ENCODE assay signal across 8 cellular contexts in the genomic region with DNA sequence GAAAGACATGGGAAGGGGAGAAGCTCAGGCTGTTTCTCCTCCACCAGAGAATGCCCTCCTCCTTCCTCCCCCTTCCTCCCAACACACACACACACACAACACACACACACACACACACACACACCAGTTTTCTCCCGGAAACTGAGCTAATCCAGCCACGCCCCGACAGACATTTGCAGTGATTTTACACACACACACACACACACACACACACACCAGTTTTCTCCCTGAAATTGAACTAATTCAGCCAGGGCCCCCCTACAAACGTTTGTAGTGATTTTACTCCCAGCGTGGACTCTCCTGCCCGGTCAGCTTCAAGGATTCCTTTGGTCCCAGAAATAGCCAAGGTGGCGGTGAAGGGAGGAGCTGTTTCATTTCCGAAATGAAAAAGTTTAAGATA. TPM values are rescaled to one million over a fixed set of nuclear protein-coding genes. Genes with fewer than 3 reads are reported as not detected.
DNase-seq lines count a peak whose midpoint lies in the region; ATAC-seq and TF ChIP-seq lines count a peak whose summit lies in the region.

No MANE protein-coding gene starts in this region.

- no peak overlapping the region for H3K27ac ChIP-seq in HL-60 (replicated peaks)

- peak overlapping the region; percentile 22 for H3K27ac Mint-ChIP-seq in activated T-helper 17 cell treated with anti-CD3 and anti-CD28 coated beads, Interleukin-2, amount 50 U/mL, for 72 hours
- peak overlapping the region; percentile 72 for H3K27ac Mint-ChIP-seq in glutamatergic neuron (ENCODE audit: unreplicated experiment)

- in situ Hi-C loops in ACHN (cut with HindIII; ENCODE audit: low pct_ligation_motif_present, low pct_unique_long_range_greater_than_20kb, low sequenced_read_pairs): no loop called here

- no peak for ATAC-seq in activated T-helper 17 cell treated with anti-CD3 and anti-CD28 coated beads, Interleukin-2, amount 50 U/mL, for 72 hours (replicated peaks)
- ATAC-seq in GM18868 (IDR thresholded peaks at IDR 0.05; ENCODE audit: unreplicated experiment): no peak

- H3K4me3 ChIP-seq in HL-60 (replicated peaks; ENCODE audit: insufficient read depth, low read length): peak overlapping the region; percentile 36

- H3K9me3 Mint-ChIP-seq in activated T-helper 17 cell treated with anti-CD3 and anti-CD28 coated beads, Interleukin-2, amount 50 U/mL, for 72 hours: no peaks in the 10 kb centered on the region
- H3K9me3 Mint-ChIP-seq in glutamatergic neuron (ENCODE audit: unreplicated experiment): peaks cover 3% of the 10 kb centered on the region

- H3K4me3 Mint-ChIP-seq in activated T-helper 17 cell treated with anti-CD3 and anti-CD28 coated beads, Interleukin-2, amount 50 U/mL, for 72 hours: peak overlapping the region; percentile 61
- H3K4me3 Mint-ChIP-seq in glutamatergic neuron (ENCODE audit: unreplicated experiment): peak overlapping the region; percentile 83

- no peaks in the 10 kb centered on the region for H3K27me3 Mint-ChIP-seq in activated T-helper 17 cell treated with anti-CD3 and anti-CD28 coated beads, Interleukin-2, amount 50 U/mL, for 72 hours
- peaks cover 5% of the 10 kb centered on the region for H3K27me3 Mint-ChIP-seq in glutamatergic neuron (ENCODE audit: unreplicated experiment)

- peak; percentile 42 for DNase-seq in ACHN
- DNase-seq in HL-60 (ENCODE audit: low read depth in 1 of 2, low spot score in 1 of 2): no peak
- DNase-seq in glutamatergic neuron: no peak
- peak; percentile 8 for DNase-seq in occipital lobe (lab: John Stamatoyannopoulos, UW)
- DNase-seq in NCI-H2081 treated with DMSO at 0.1 percent for 48 hours (lab: John Stamatoyannopoulos, UW): no peak
- no peak for DNase-seq in KG1 (lab: John Stamatoyannopoulos, UW)

- no peaks in the 10 kb centered on the region for H3K27me3 ChIP-seq in HL-60 (ENCODE audit: insufficient read depth, poor library complexity, severe bottlenecking)

- H3K36me3 Mint-ChIP-seq in activated T-helper 17 cell treated with anti-CD3 and anti-CD28 coated beads, Interleukin-2, amount 50 U/mL, for 72 hours (ENCODE audit: low read depth): no peaks in the 10 kb centered on the region
- H3K36me3 Mint-ChIP-seq in glutamatergic neuron (ENCODE audit: unreplicated experiment): peaks cover 6% of the 10 kb centered on the region

- TF ChIP-seq CTCF in HL-60 (IDR thresholded peaks at IDR 0.05; ENCODE audit: insufficient read depth, low read length): no peak
- no peak for TF ChIP-seq CTCF in glutamatergic neuron (IDR thresholded peaks at IDR 0.05; ENCODE audit: partially characterized antibody, unreplicated experiment)

- H3K4me1 Mint-ChIP-seq in activated T-helper 17 cell treated with anti-CD3 and anti-CD28 coated beads, Interleukin-2, amount 50 U/mL, for 72 hours: peaks cover 6% of the 10 kb centered on the region
- peaks cover 16% of the 10 kb centered on the region for H3K4me1 Mint-ChIP-seq in glutamatergic neuron (ENCODE audit: low read depth, unreplicated experiment)

RNA-seq across cellular contexts. Expression of a gene that starts 32.9 kb away (rescaled TPM):
- total RNA-seq in activated T-helper 17 cell treated with anti-CD3 and anti-CD28 coated beads, Interleukin-2, amount 50 U/mL, for 72 hours: 10 to 100 TPM; 19.1 to 26.9 TPM
- 26.3 TPM for total RNA-seq in glutamatergic neuron (ENCODE audit: unreplicated experiment)
- total RNA-seq in occipital lobe: 15.4 TPM

Comparison
In these comparisons a context has a peak if more than half of its experiments do, and no peak if none do; other contexts are left out.
1. DNase-seq: peak in ACHN (single experiment) and occipital lobe (single experiment); none in HL-60 (0 of 2), glutamatergic neuron (single experiment), NCI-H2081 treated with DMSO at 0.1 percent for 48 hours (single experiment) and KG1 (single experiment).